ENCODE assay signal across 26 cellular contexts in genomic region chr14:85178869-85179268, GRCh38.
"Had no signal": no experiment of that assay in that cellular context is flagged by ENCODE, and none has a peak within 500 bp of the region (broad histone marks: within the 10 kb centered on the region; RNA-seq: fewer than 3 reads in every experiment).

No MANE protein-coding gene starts in this region.

- H3K27me3 ChIP-seq: breast epithelium, gastroesophageal sphincter, heart left ventricle, neutrophil, ovary, vagina had no signal

- H3K27ac ChIP-seq: breast epithelium, dorsolateral prefrontal cortex, gastroesophageal sphincter, heart left ventricle, neutrophil, ovary, prostate gland, thoracic aorta, vagina, WERI-Rb-1 had no signal

- FAIRE-seq: colon, endothelial cell of umbilical vein, islet of Langerhans, TTC549 had no signal

- H3K36me3 ChIP-seq: breast epithelium, gastroesophageal sphincter, heart left ventricle, neutrophil, ovary, prostate gland, thoracic aorta, vagina, WERI-Rb-1 had no signal

- H3K4me1 ChIP-seq: breast epithelium, gastroesophageal sphincter, heart left ventricle, prostate gland, vagina had no signal

- H3K9me3 ChIP-seq: neutrophil, ovary, prostate gland, thoracic aorta, vagina had no signal

- H3K4me3 ChIP-seq: breast epithelium, dorsolateral prefrontal cortex, gastroesophageal sphincter, heart left ventricle, ovary, prostate gland, thoracic aorta, vagina had no signal

- DNase-seq: activated CD4-positive, alpha-beta T cell treated with anti-CD3 and anti-CD28 coated beads for 1 hour; activated CD4-positive, alpha-beta T cell treated with anti-CD3 and anti-CD28 coated beads, Interleukin-2, amount 50 U/mL, for 1 hour; activated CD8-positive, alpha-beta T cell treated with anti-CD3 and anti-CD28 coated beads, Interleukin-2, amount 10 ng/mL, durations not matched to agents 7 days and 5 days; activated naive CD4-positive, alpha-beta T cell treated with Interleukin-2 at 50 U/mL for 16 hours; activated naive CD8-positive, alpha-beta T cell treated with anti-CD3 and anti-CD28 coated beads for 36 hours; activated T-cell treated with anti-CD3 and anti-CD28 coated beads, Interleukin-2, amount 50 U/mL, for 1 hour; dorsolateral prefrontal cortex; effector memory CD8-positive, alpha-beta T cell; heart left ventricle; left cardiac atrium; midbrain; natural killer cell; ovary; stimulated activated CD4-positive, alpha-beta T cell treated with anti-CD3 and anti-CD28 coated beads, Interleukin-4, amount 100 ng/mL, for 24 hours; stimulated activated naive CD4-positive, alpha-beta T cell treated with Interleukin-2 at 50 U/mL for 16 hours; WERI-Rb-1 had no signal
